In genomic region chr14:54785778-54786160, GRCh38 we compare ENCODE assay signal across 19 cellular contexts.
A peak's percentile ranks its signal among the peaks of the same experiment; 100 is the strongest.
DNase-seq lines count a peak whose midpoint lies in the region; ATAC-seq and TF ChIP-seq lines count a peak whose summit lies in the region.
"Had no signal": no experiment of that assay in that cellular context is flagged by ENCODE, and none has a peak within 500 bp of the region (broad histone marks: within the 10 kb centered on the region; RNA-seq: fewer than 3 reads in every experiment).

No MANE protein-coding gene starts in this region.

- H3K4me1 Mint-ChIP-seq in dendritic cell treated with granulocyte-macrophage colony-stimulating factor and Interleukin-4, amounts not matched to agents 40 ng/mL and 50 ng/mL, for 4 days (ENCODE audit: low read depth) = peaks cover 72% of the 10 kb centered on the region
- H3K4me1 Mint-ChIP-seq: CD8-positive, alpha-beta memory T cell had no signal

- no peaks in the 10 kb centered on the region for H3K36me3 Mint-ChIP-seq in dendritic cell treated with granulocyte-macrophage colony-stimulating factor and Interleukin-4, amounts not matched to agents 40 ng/mL and 50 ng/mL, for 4 days (ENCODE audit: low read depth)
- H3K36me3 Mint-ChIP-seq: CD8-positive, alpha-beta memory T cell had no signal

- H3K4me3 Mint-ChIP-seq in dendritic cell treated with granulocyte-macrophage colony-stimulating factor and Interleukin-4, amounts not matched to agents 40 ng/mL and 50 ng/mL, for 4 days = no peak overlapping the region
- H3K4me3 Mint-ChIP-seq: CD8-positive, alpha-beta memory T cell had no signal

- H3K4me1 ChIP-seq in DOHH2 (ENCODE audit: control insufficient read depth, low read length) = peaks cover 48% of the 10 kb centered on the region
- peaks cover 41 to 42% of the 10 kb centered on the region in 2 donors for H3K4me1 ChIP-seq in gastrocnemius medialis
- H3K4me1 ChIP-seq in aorta (ENCODE audit: control insufficient read depth in 1 of 2, insufficient read depth in 2 of 2, low read length in 2 of 2) = peaks cover 0 to 3% of the 10 kb centered on the region in 2 donors

- DNase-seq in DMS 273 (lab: John Stamatoyannopoulos, UW; ENCODE audit: unreplicated experiment) (peak; percentile 26), DMS 273 treated with DMSO at 0.1 percent for 48 hours (lab: John Stamatoyannopoulos, UW) (no peak), gastrocnemius medialis (no peak), aorta (no peak), Ammon's horn (ENCODE audit: low spot score) (no peak)
- DNase-seq in stimulated activated naive CD8-positive, alpha-beta T cell treated with anti-CD3 and anti-CD28 coated beads, Interleukin-15, Interleukin-2, amounts not matched to agents 100 U/mL and 50 U/mL, for 24 hours = no peak
- DNase-seq: BE2C; CD8-positive, alpha-beta memory T cell; DND-41; GDM1; GM23248; HCEC 1CT; NCI-H1930; PC-9 had no signal

- H3K27me3 Mint-ChIP-seq in dendritic cell treated with granulocyte-macrophage colony-stimulating factor and Interleukin-4, amounts not matched to agents 40 ng/mL and 50 ng/mL, for 4 days = peaks cover 8% of the 10 kb centered on the region

- H4K20me1 ChIP-seq in DOHH2 (ENCODE audit: control insufficient read depth, insufficient read depth, low read depth, low read length) = no peaks in the 10 kb centered on the region

- in situ Hi-C loops in gastrocnemius medialis (cut with MboI; ENCODE audit: low sequenced_read_pairs in 4 of 4) = no loop called here

- no peaks in the 10 kb centered on the region for H3K9me2 ChIP-seq in DOHH2 (replicated peaks; ENCODE audit: control insufficient read depth, low read length)

- intact Hi-C loops in dendritic cell treated with granulocyte-macrophage colony-stimulating factor and Interleukin-4, amounts not matched to agents 40 ng/mL and 50 ng/mL, for 4 days (cut with micrococcal nuclease) = loop anchor here (5.0 kb wide), 1 partner anchor 283 kb away; no protein-coding TSS in a partner anchor
- intact Hi-C loops in gastrocnemius medialis (cut with DNase I; ENCODE audit: low total_unique reads) (loop anchor here (2.0 to 10.0 kb wide), 2 partner anchors 221 to 619 kb away; no protein-coding TSS in a partner anchor), aorta (cut with DNase I) (no loop called here)

- no peaks in the 10 kb centered on the region for H3K27me3 ChIP-seq in DOHH2 (ENCODE audit: control insufficient read depth, low read length)
- H3K27me3 ChIP-seq in gastrocnemius medialis = no peaks in the 10 kb centered on the region
- no peaks in the 10 kb centered on the region for H3K27me3 ChIP-seq in aorta (ENCODE audit: control insufficient read depth in 1 of 2, insufficient read depth in 2 of 2, low read length in 1 of 2)
- H3K27me3 ChIP-seq: BE2C had no signal

- TF ChIP-seq CTCF in DOHH2 (IDR thresholded peaks at IDR 0.05; ENCODE audit: low read depth, low read length, poor library complexity, severe bottlenecking) = no peak
- no peak for TF ChIP-seq CTCF in gastrocnemius medialis (IDR thresholded peaks at IDR 0.05 in 4 of 5, conservative IDR thresholded peaks at IDR 0.05 in 1 of 5)

- ATAC-seq in gastrocnemius medialis = no peak
- no peak for ATAC-seq in aorta (ENCODE audit: low FRiP score)
- no peak for ATAC-seq in stimulated activated naive CD8-positive, alpha-beta T cell treated with anti-CD3 and anti-CD28 coated beads, Interleukin-15, Interleukin-2, amounts not matched to agents 100 U/mL and 50 U/mL, for 24 hours
- ATAC-seq: GM12878 had no signal

- H3K9me3 ChIP-seq in DOHH2 (ENCODE audit: control insufficient read depth, insufficient read depth, low read length) = no peaks in the 10 kb centered on the region
- no peaks in the 10 kb centered on the region for H3K9me3 ChIP-seq in gastrocnemius medialis
- H3K9me3 ChIP-seq in aorta (ENCODE audit: control insufficient read depth, low read length) = no peaks in the 10 kb centered on the region
- H3K9me3 ChIP-seq: BE2C had no signal

- no peaks in the 10 kb centered on the region for H3F3A ChIP-seq in DOHH2 (ENCODE audit: control insufficient read depth, insufficient read depth)

- TF ChIP-seq POLR2A in gastrocnemius medialis (IDR thresholded peaks at IDR 0.05) = no peak

- peak overlapping the region; percentile 82 for H3K27ac Mint-ChIP-seq in dendritic cell treated with granulocyte-macrophage colony-stimulating factor and Interleukin-4, amounts not matched to agents 40 ng/mL and 50 ng/mL, for 4 days
- H3K27ac Mint-ChIP-seq: CD8-positive, alpha-beta memory T cell had no signal

- peak overlapping the region; percentile 71 for H3K4me2 ChIP-seq in DOHH2 (ENCODE audit: low read length)
- H3K4me2 ChIP-seq: PC-9 had no signal

- H3K4me3 ChIP-seq in DOHH2 (ENCODE audit: low read length) (peak overlapping the region; percentile 10), gastrocnemius medialis (no peak overlapping the region), aorta (ENCODE audit: low read length in 2 of 2) (no peak overlapping the region)
- H3K4me3 ChIP-seq: GM12878, GM23248, PC-9 had no signal

- no peaks in the 10 kb centered on the region for H3K79me2 ChIP-seq in DOHH2 (ENCODE audit: control insufficient read depth, low read length)

- 88 to 93% methylated on average over 2 of the region's 2 CpGs for WGBS in aorta, 2 donors

- peak overlapping the region; percentile 36 for H3K27ac ChIP-seq in DOHH2 (ENCODE audit: low read depth, low read length)
- peak overlapping the region; percentile 98 to 100 (median 99) for H3K27ac ChIP-seq in gastrocnemius medialis
- H3K27ac ChIP-seq in aorta (ENCODE audit: low read depth in 1 of 2, low read length in 2 of 2) = peak overlapping the region in 1 of 2 donors; percentile 34
- H3K27ac ChIP-seq: 22Rv1, GM23248, HL-60, PC-9 had no signal

- H3K36me3 ChIP-seq in DOHH2 (ENCODE audit: control insufficient read depth, low read length) (no peaks in the 10 kb centered on the region), gastrocnemius medialis (peaks cover 0 to 33% of the 10 kb centered on the region in 2 donors), aorta (ENCODE audit: control insufficient read depth in 1 of 2, insufficient read depth in 2 of 2, low read length in 1 of 2) (peaks cover 6 to 12% of the 10 kb centered on the region in 2 donors)
- H3K36me3 ChIP-seq: BE2C had no signal

- no peaks in the 10 kb centered on the region for H3K9me3 Mint-ChIP-seq in dendritic cell treated with granulocyte-macrophage colony-stimulating factor and Interleukin-4, amounts not matched to agents 40 ng/mL and 50 ng/mL, for 4 days
- H3K9me3 Mint-ChIP-seq: CD8-positive, alpha-beta memory T cell had no signal

Comparison
In these comparisons a context has a peak if more than half of its experiments do, and no peak if none do; other contexts are left out.
1. intact Hi-C loops: an anchor here in dendritic cell treated with granulocyte-macrophage colony-stimulating factor and Interleukin-4, amounts not matched to agents 40 ng/mL and 50 ng/mL, for 4 days (5.0 kb wide) and gastrocnemius medialis (2.0 to 10.0 kb wide); none called in aorta.